In genomic region chrX:45806410-45807121, GRCh38 we compare ENCODE assay signal across 8 cellular contexts.
A peak's percentile ranks its signal among the peaks of the same experiment; 100 is the strongest.
DNase-seq lines count a peak whose midpoint lies in the region; ATAC-seq, FAIRE-seq and TF ChIP-seq lines count a peak whose summit lies in the region.

No MANE protein-coding gene starts in this region.

- 11 to 43% methylated on average over 10 of the region's 10 CpGs for WGBS in lower leg skin, 2 donors

- H3K4me1 Mint-ChIP-seq in naive thymus-derived CD4-positive, alpha-beta T cell = peaks cover 10 to 79% (median 39%) of the 10 kb centered on the region in 7 donors

- peaks cover 63% of the 10 kb centered on the region for H3K4me1 ChIP-seq in Panc1 (ENCODE audit: control insufficient read depth, insufficient read depth, low read length)
- H3K4me1 ChIP-seq in naive thymus-derived CD4-positive, alpha-beta T cell (ENCODE audit: control insufficient read depth in 2 of 2, insufficient read depth in 2 of 2, low read length in 2 of 2) = peaks cover 16 to 20% of the 10 kb centered on the region in 2 donors

- no peaks in the 10 kb centered on the region for H3K27me3 Mint-ChIP-seq in naive thymus-derived CD4-positive, alpha-beta T cell

- CTCF ChIA-PET in Panc1 (lab: Charles Lee) = no interaction called here
- CTCF ChIA-PET in naive thymus-derived CD4-positive, alpha-beta T cell (lab: Charles Lee) = interaction anchor here (0.5 to 1.7 kb wide), 5 partner anchors 10 to 514 kb away, joined by 3 to 7 read pairs (median 3); no protein-coding TSS in a partner anchor

- DNase-seq in Daoy (ENCODE audit: low read depth) = peak; percentile 82
- no peak for DNase-seq in Panc1 (ENCODE audit: low read depth, low spot score)
- DNase-seq in bronchial epithelial cell (ENCODE audit: low read depth) = peak; percentile 37
- peak in 7 of 9 donors; percentile 59 to 81 (median 77) for DNase-seq in naive thymus-derived CD4-positive, alpha-beta T cell
- no peak for DNase-seq in ureter (ENCODE audit: low spot score)
- DNase-seq in WERI-Rb-1 = no peak
- no peak for DNase-seq in lower leg skin (ENCODE audit: low spot score in 2 of 2)

- peak overlapping the region; percentile 69 to 90 (median 84) for H3K4me3 Mint-ChIP-seq in naive thymus-derived CD4-positive, alpha-beta T cell

- peaks cover 0 to 16% (median 0%) of the 10 kb centered on the region in 5 donors for H3K36me3 Mint-ChIP-seq in naive thymus-derived CD4-positive, alpha-beta T cell

- no peaks in the 10 kb centered on the region for H3K9me3 ChIP-seq in Panc1 (ENCODE audit: control insufficient read depth, insufficient read depth, low read depth, low read length)
- H3K9me3 ChIP-seq in naive thymus-derived CD4-positive, alpha-beta T cell (ENCODE audit: control insufficient read depth in 2 of 3, low read length in 3 of 3) = no peaks in the 10 kb centered on the region
- no peaks in the 10 kb centered on the region for H3K9me3 ChIP-seq in WERI-Rb-1 (ENCODE audit: severe bottlenecking)

- POLR2A ChIA-PET in Panc1 (lab: Charles Lee) = interaction anchor here (0.6 kb wide), 1 partner anchor 485 kb away, joined by 4 read pairs; no protein-coding TSS in a partner anchor
- POLR2A ChIA-PET in naive thymus-derived CD4-positive, alpha-beta T cell (lab: Charles Lee) = interaction anchor here (0.6 to 2.8 kb wide), 11 partner anchors 9 to 514 kb away, joined by 3 to 42 read pairs (median 6); no protein-coding TSS in a partner anchor

- H3K4me3 ChIP-seq in Panc1 (ENCODE audit: low read depth in 2 of 2, low read length in 2 of 2) (peak overlapping the region; percentile 22 to 57), bronchial epithelial cell (ENCODE audit: low read depth, low read length) (no peak overlapping the region), WERI-Rb-1 (ENCODE audit: low read depth, low read length) (no peak overlapping the region), lower leg skin (ENCODE audit: low read depth, poor library complexity, severe bottlenecking) (no peak overlapping the region)
- peak overlapping the region; percentile 58 for H3K4me3 ChIP-seq in naive thymus-derived CD4-positive, alpha-beta T cell (ENCODE audit: low read length)

- TF ChIP-seq CTCF in Panc1 (IDR thresholded peaks at IDR 0.05) = no peak
- no peak for TF ChIP-seq CTCF in bronchial epithelial cell (IDR thresholded peaks at IDR 0.05; ENCODE audit: insufficient read depth, low read length, severe bottlenecking)
- TF ChIP-seq CTCF in WERI-Rb-1 (IDR thresholded peaks at IDR 0.05; ENCODE audit: low read depth, low read length) = no peak
- TF ChIP-seq CTCF in lower leg skin (IDR thresholded peaks at IDR 0.05) = no peak

- BruUV-seq in Panc1 (replicated peaks; lab: Mats Ljungman, UMichigan) = no TSS peak

- H3K27me3 ChIP-seq in Panc1 (ENCODE audit: control insufficient read depth, insufficient read depth, low read length) (no peaks in the 10 kb centered on the region), bronchial epithelial cell (ENCODE audit: control insufficient read depth, insufficient read depth, low read length) (no peaks in the 10 kb centered on the region), WERI-Rb-1 (ENCODE audit: insufficient read depth, low read depth, severe bottlenecking) (peaks cover 3% of the 10 kb centered on the region)
- no peaks in the 10 kb centered on the region for H3K27me3 ChIP-seq in naive thymus-derived CD4-positive, alpha-beta T cell (ENCODE audit: control insufficient read depth in 2 of 2, insufficient read depth in 2 of 2, low read length in 2 of 2)

- no peaks in the 10 kb centered on the region for H3K36me3 ChIP-seq in Panc1 (ENCODE audit: control insufficient read depth, insufficient read depth, low read length)
- H3K36me3 ChIP-seq in bronchial epithelial cell (ENCODE audit: control insufficient read depth, insufficient read depth, low read length) = no peaks in the 10 kb centered on the region
- H3K36me3 ChIP-seq in naive thymus-derived CD4-positive, alpha-beta T cell (ENCODE audit: control insufficient read depth in 2 of 3, insufficient read depth in 3 of 3, low read length in 3 of 3) = no peaks in the 10 kb centered on the region
- H3K36me3 ChIP-seq in WERI-Rb-1 = no peaks in the 10 kb centered on the region

- TF ChIP-seq POLR2A in lower leg skin (IDR thresholded peaks at IDR 0.05) = no peak

- no peaks in the 10 kb centered on the region for H3K9me3 Mint-ChIP-seq in naive thymus-derived CD4-positive, alpha-beta T cell

- H3K27ac ChIP-seq in Panc1 (ENCODE audit: low read length) (peak overlapping the region; percentile 84), WERI-Rb-1 (no peak overlapping the region)
- peak overlapping the region; percentile 79 for H3K27ac ChIP-seq in naive thymus-derived CD4-positive, alpha-beta T cell (ENCODE audit: low read depth, low read length)

- ATAC-seq in GM21723 (IDR thresholded peaks at IDR 0.05; ENCODE audit: unreplicated experiment) (peak; percentile 77), Panc1 (peak; percentile 34)
- peak; percentile 90 for ATAC-seq in naive thymus-derived CD4-positive, alpha-beta T cell

- in situ Hi-C loops in Panc1 (cut with HindIII; ENCODE audit: low pct_unique_long_range_greater_than_20kb, low sequenced_read_pairs) = no loop called here

- H3K27ac Mint-ChIP-seq in naive thymus-derived CD4-positive, alpha-beta T cell = peak overlapping the region; percentile 93 to 98 (median 97)

- FAIRE-seq in bronchial epithelial cell (lab: Jason Lieb, UNC) = no peak

- intact Hi-C loops in Panc1 (cut with micrococcal nuclease; ENCODE audit: unreplicated experiment) (no loop called here), lower leg skin (cut with DNase I; ENCODE audit: low total_unique reads) (no loop called here)
- intact Hi-C loops in naive thymus-derived CD4-positive, alpha-beta T cell (cut with micrococcal nuclease) = loop anchor here (1.0 to 10.0 kb wide), 6 partner anchors 35 to 738 kb away; partner anchors contain the start of gene ZNF674 (in 1 of the 2)

Comparison
In these comparisons a context has a peak if more than half of its experiments do, and no peak if none do; other contexts are left out.
1. DNase-seq: peak in Daoy (single experiment), bronchial epithelial cell (single experiment) and naive thymus-derived CD4-positive, alpha-beta T cell (7 of 9); none in Panc1 (single experiment), ureter (single experiment), WERI-Rb-1 (single experiment) and lower leg skin (0 of 2).
2. ATAC-seq: peak in every context shown above with its lines; median percentile 90 in naive thymus-derived CD4-positive, alpha-beta T cell; 77 in GM21723; 34 in Panc1.
3. H3K4me3 ChIP-seq: peak in Panc1 (2 of 2) and naive thymus-derived CD4-positive, alpha-beta T cell (single experiment); none in bronchial epithelial cell (single experiment), WERI-Rb-1 (single experiment) and lower leg skin (single experiment).
4. intact Hi-C loops: an anchor here in naive thymus-derived CD4-positive, alpha-beta T cell (1.0 to 10.0 kb wide); none called in Panc1 and lower leg skin.